ENCODE assay signal across 8 cellular contexts in the genomic region with DNA sequence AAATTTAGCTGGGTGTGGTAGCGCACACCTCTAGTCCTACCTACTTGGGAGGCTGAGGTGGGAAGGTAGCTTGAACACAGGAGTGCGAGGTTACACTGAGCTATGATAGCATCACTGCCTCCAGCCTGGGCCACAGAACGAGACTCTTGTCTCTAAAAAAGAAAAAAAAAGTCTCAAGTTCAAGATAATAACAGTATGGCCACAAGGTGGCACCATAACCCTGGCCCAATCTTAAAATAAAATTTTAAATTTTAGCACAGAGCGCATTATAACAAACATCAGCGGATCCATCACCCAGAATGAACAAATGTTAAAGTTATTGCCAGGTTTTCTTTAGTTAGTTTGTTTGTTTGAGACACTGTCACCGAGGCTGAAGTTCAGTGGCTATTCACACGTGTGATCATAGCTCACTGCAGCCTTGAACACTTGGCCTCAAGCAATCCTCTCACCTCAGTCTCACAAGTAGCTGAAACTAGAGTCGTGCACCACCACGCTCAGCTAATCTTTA. TPM values are rescaled to one million over a fixed set of nuclear protein-coding genes. Genes with fewer than 3 reads are reported as not detected.
DNase-seq lines count a peak whose midpoint lies in the region; ATAC-seq and TF ChIP-seq lines count a peak whose summit lies in the region.

No MANE protein-coding gene starts in this region.

- intact Hi-C loops in OCI-LY7 (cut with micrococcal nuclease; ENCODE audit: unreplicated experiment): loop anchor here (1.0 kb wide), 1 partner anchor 43 kb away; no protein-coding TSS in a partner anchor

- H3K79me2 ChIP-seq in OCI-LY7 (ENCODE audit: insufficient read depth, low read depth, low read length): no peaks in the 10 kb centered on the region

- H3K9me3 ChIP-seq in OCI-LY7 (ENCODE audit: low read length): no peaks in the 10 kb centered on the region

- in situ Hi-C loops in brain microvascular endothelial cell (cut with HindIII; ENCODE audit: low pct_ligation_motif_present, low sequenced_read_pairs): no loop called here

- DNase-seq in AML-193 (lab: John Stamatoyannopoulos, UW): peak; percentile 40 to 56
- peak; percentile 51 for DNase-seq in OCI-LY7 (ENCODE audit: low spot score)
- peak; percentile 34 for DNase-seq in brain microvascular endothelial cell
- peak; percentile 30 for DNase-seq in medulla oblongata (ENCODE audit: extremely low spot score)
- no peak for DNase-seq in NCI-H2081 treated with DMSO at 0.1 percent for 48 hours (lab: John Stamatoyannopoulos, UW)
- DNase-seq in OCI-M2 (lab: John Stamatoyannopoulos, UW; ENCODE audit: unreplicated experiment): no peak

- no peak for ATAC-seq in GM21737 (IDR thresholded peaks at IDR 0.05; ENCODE audit: unreplicated experiment)

- CTCF ChIA-PET in OCI-LY7 (lab: Charles Lee; ENCODE audit: unreplicated experiment): interaction anchor here (0.6 to 1.0 kb wide), 3 partner anchors 13 to 288 kb away, joined by 3 read pairs; no protein-coding TSS in a partner anchor

- H3K36me3 ChIP-seq in OCI-LY7 (ENCODE audit: insufficient read depth, low read length) (no peaks in the 10 kb centered on the region), brain microvascular endothelial cell (replicated peaks) (peaks cover 13% of the 10 kb centered on the region)

- BruUV-seq in OCI-LY7 (replicated peaks; lab: Mats Ljungman, UMichigan): no TSS peak

- H2AFZ ChIP-seq in OCI-LY7 (ENCODE audit: low read length): no peak overlapping the region

- POLR2A ChIA-PET in OCI-LY7 (lab: Charles Lee): interaction anchor here (0.6 to 0.9 kb wide), 3 partner anchors 7 to 337 kb away, joined by 3 to 6 read pairs (median 5); no protein-coding TSS in a partner anchor

- H3K4me2 ChIP-seq in OCI-LY7 (ENCODE audit: low read length): no peak overlapping the region

- no peaks in the 10 kb centered on the region for H3K9me2 ChIP-seq in OCI-LY7 (ENCODE audit: insufficient read depth, low read length)

- peaks cover 32% of the 10 kb centered on the region for H3K27me3 ChIP-seq in brain microvascular endothelial cell (replicated peaks)

- TF ChIP-seq CTCF in GM12875 (IDR thresholded peaks at IDR 0.05; ENCODE audit: borderline replicate concordance, insufficient read depth, low read depth, low read length): peak; percentile 35; the same call in 1 of the 2 replicates
- TF ChIP-seq CTCF in OCI-LY7 (conservative IDR thresholded peaks at IDR 0.05; ENCODE audit: low read length): peak; percentile 95
- peak; percentile 64 for TF ChIP-seq CTCF in brain microvascular endothelial cell (IDR thresholded peaks at IDR 0.05; ENCODE audit: low read depth, low read length, missing control alignments)

- H3K4me1 ChIP-seq in OCI-LY7 (ENCODE audit: insufficient read depth, low read length, poor library complexity, severe bottlenecking): no peaks in the 10 kb centered on the region

- H3K27ac ChIP-seq in OCI-LY7 (ENCODE audit: low read depth, low read length, poor library complexity, severe bottlenecking) (no peak overlapping the region), brain microvascular endothelial cell (no peak overlapping the region)

- no peak overlapping the region for H3K4me3 ChIP-seq in GM12875 (ENCODE audit: low read depth, low read length)
- H3K4me3 ChIP-seq in OCI-LY7 (ENCODE audit: low read depth, low read length, poor library complexity, severe bottlenecking): no peak overlapping the region
- H3K4me3 ChIP-seq in brain microvascular endothelial cell (ENCODE audit: low read depth, low read length): no peak overlapping the region

- no peaks in the 10 kb centered on the region for H4K20me1 ChIP-seq in OCI-LY7 (ENCODE audit: insufficient read depth, low read length)

RNA-seq across cellular contexts. Expression of a gene that starts 2.9 kb away (rescaled TPM):
- not detected in 2 replicates for total RNA-seq in OCI-LY7 (2014; rRNA removed; shearing (Covaris generic))
- total RNA-seq in OCI-LY7 (2022): not detected in 2 replicates

RNA-seq across cellular contexts. Expression of a gene that starts 17.7 kb away (rescaled TPM):
- 0.33 TPM in 1 of 2 replicates, not detected in the other for total RNA-seq in OCI-LY7 (2014; rRNA removed; shearing (Covaris generic))
- total RNA-seq in OCI-LY7 (2022): not detected in 2 replicates

Comparison
In these comparisons a context has a peak if more than half of its experiments do, and no peak if none do; other contexts are left out.
1. DNase-seq: peak in AML-193 (2 of 2), OCI-LY7 (single experiment), brain microvascular endothelial cell (single experiment) and medulla oblongata (single experiment); none in NCI-H2081 treated with DMSO at 0.1 percent for 48 hours (single experiment) and OCI-M2 (single experiment).
2. CTCF ChIP-seq: peak in every context shown above with its lines; median percentile 95 in OCI-LY7; 64 in brain microvascular endothelial cell; 35 in GM12875.